ENCODE assay signal across 9 cellular contexts in the genomic region with DNA sequence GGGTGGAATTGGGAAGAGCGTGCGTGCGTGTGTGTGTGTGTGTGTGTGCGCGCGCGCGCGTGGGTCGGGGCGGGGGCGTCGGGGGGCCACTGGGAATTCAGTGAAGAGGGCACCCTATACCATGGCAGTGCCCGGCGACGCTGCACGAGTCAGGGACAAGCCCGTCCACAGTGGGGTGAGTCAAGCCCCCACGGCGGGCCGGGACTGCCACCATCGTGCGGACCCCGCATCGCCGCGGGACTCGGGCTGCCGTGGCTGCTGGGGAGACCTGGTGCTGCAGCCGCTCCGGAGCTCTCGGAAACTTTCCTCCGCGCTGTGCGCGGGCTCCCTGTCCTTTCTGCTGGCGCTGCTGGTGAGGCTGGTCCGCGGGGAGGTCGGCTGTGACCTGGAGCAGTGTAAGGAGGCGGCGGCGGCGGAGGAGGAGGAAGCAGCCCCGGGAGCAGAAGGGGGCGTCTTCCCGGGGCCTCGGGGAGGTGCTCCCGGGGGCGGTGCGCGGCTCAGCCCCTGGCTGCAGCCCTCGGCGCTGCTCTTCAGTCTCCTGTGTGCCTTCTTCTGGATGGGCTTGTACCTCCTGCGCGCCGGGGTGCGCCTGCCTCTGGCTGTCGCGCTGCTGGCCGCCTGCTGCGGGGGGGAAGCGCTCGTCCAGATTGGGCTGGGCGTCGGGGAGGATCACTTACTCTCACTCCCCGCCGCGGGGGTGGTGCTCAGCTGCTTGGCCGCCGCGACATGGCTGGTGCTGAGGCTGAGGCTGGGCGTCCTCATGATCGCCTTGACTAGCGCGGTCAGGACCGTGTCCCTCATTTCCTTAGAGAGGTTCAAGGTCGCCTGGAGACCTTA. TPM values are rescaled to one million over a fixed set of nuclear protein-coding genes. Genes with fewer than 3 reads are reported as not detected.
A peak's percentile ranks its signal among the peaks of the same experiment; 100 is the strongest.
DNase-seq lines count a peak whose midpoint lies in the region; ATAC-seq and TF ChIP-seq lines count a peak whose summit lies in the region.
"Had no signal": no experiment of that assay in that cellular context is flagged by ENCODE, and none has a peak within 500 bp of the region (broad histone marks: within the 10 kb centered on the region; RNA-seq: fewer than 3 reads in every experiment).

No MANE protein-coding gene starts in this region.

- H3K4me3 ChIP-seq in NB4 (ENCODE audit: low read depth, low read length) = peak overlapping the region; percentile 62
- peak overlapping the region; percentile 59 for H3K4me3 ChIP-seq in astrocyte of the cerebellum (ENCODE audit: low read depth, low read length)
- H3K4me3 ChIP-seq: K562 had no signal

- TF ChIP-seq POLR2A in NB4 (IDR thresholded peaks at IDR 0.05; ENCODE audit: extremely low read depth, insufficient read length) = no peak

- DNase-seq in Daoy (ENCODE audit: low read depth) = peak; percentile 54
- peak; percentile 85 for DNase-seq in NB4 (ENCODE audit: low read depth)
- no peak for DNase-seq in astrocyte of the cerebellum (ENCODE audit: low read depth)
- DNase-seq in hepatic stellate cell (ENCODE audit: low spot score) = peak; percentile 60
- DNase-seq in posterior cingulate gyrus = peak in 9 of 10 donors; percentile 19 to 93 (median 35)
- DNase-seq in activated CD4-positive, CD25-positive, alpha-beta regulatory T cell treated with anti-CD3 and anti-CD28 coated beads, Interleukin-2, amount 50 U/mL, for 72 hours = no peak
- no peak for DNase-seq in stimulated activated naive CD4-positive, alpha-beta T cell (lab: John Stamatoyannopoulos, UW)

- TF ChIP-seq CTCF in NB4 (IDR thresholded peaks at IDR 0.05; ENCODE audit: low read depth, low read length) = no peak
- TF ChIP-seq CTCF in astrocyte of the cerebellum (IDR thresholded peaks at IDR 0.05; ENCODE audit: low read depth, low read length, missing control alignments) = no peak

- intact Hi-C loops in posterior cingulate gyrus (cut with DNase I) = no loop called here

- ATAC-seq in HG03460 (IDR thresholded peaks at IDR 0.05; ENCODE audit: unreplicated experiment) = no peak
- ATAC-seq: K562 had no signal

- in situ Hi-C loops in astrocyte of the cerebellum (cut with HindIII; ENCODE audit: low sequenced_read_pairs) = no loop called here

RNA-seq across cellular contexts. Expression of gene PDE3A, which starts 1.0 kb away (rescaled TPM):
- 0.17 and 0.57 TPM in 2 replicates for total RNA-seq in Daoy (2014; rRNA removed; shearing (Covaris generic))

Comparison
In these comparisons a context has a peak if more than half of its experiments do, and no peak if none do; other contexts are left out.
1. DNase-seq: peak in Daoy (single experiment), NB4 (single experiment), hepatic stellate cell (single experiment) and posterior cingulate gyrus (9 of 10); none in astrocyte of the cerebellum (single experiment), activated CD4-positive, CD25-positive, alpha-beta regulatory T cell treated with anti-CD3 and anti-CD28 coated beads, Interleukin-2, amount 50 U/mL, for 72 hours (single experiment) and stimulated activated naive CD4-positive, alpha-beta T cell (0 of 6).